ENCODE assay signal across 8 cellular contexts in genomic region chr17:32609085-32609484, GRCh38.
DNase-seq lines count a peak whose midpoint lies in the region; ATAC-seq and TF ChIP-seq lines count a peak whose summit lies in the region.

No MANE protein-coding gene starts in this region.

- no peak overlapping the region for H3K4me2 ChIP-seq in fibroblast of lung (ENCODE audit: extremely low read depth, insufficient read depth, low read length)

- H2AFZ ChIP-seq in fibroblast of lung (ENCODE audit: low read length), result no peak overlapping the region

- H3K9me3 ChIP-seq in BE2C (no peaks in the 10 kb centered on the region), fibroblast of lung (ENCODE audit: control insufficient read depth, insufficient read depth, low read depth, low read length) (no peaks in the 10 kb centered on the region)

- H4K20me1 ChIP-seq in fibroblast of lung (ENCODE audit: control insufficient read depth, extremely low read depth, insufficient read depth, low read length), result no peaks in the 10 kb centered on the region

- DNase-seq in BE2C (peak; percentile 5), NOMO-1 (lab: John Stamatoyannopoulos, UW; ENCODE audit: unreplicated experiment in 2 of 2) (peak; percentile 69 to 90), fibroblast of lung (ENCODE audit: low read depth in 2 of 2) (peak; percentile 6 to 32)
- peak; percentile 7 to 24 (median 18) for DNase-seq in activated CD8-positive, alpha-beta memory T cell treated with anti-CD3 and anti-CD28 coated beads for 48 hours (ENCODE audit: low read depth in 2 of 3, low spot score in 2 of 3)
- peak; percentile 42 for DNase-seq in stimulated activated CD4-positive, alpha-beta T cell treated with anti-CD3 and anti-CD28 coated beads, Interleukin-2, amount 100 ng/mL, for 4 hours (ENCODE audit: low read depth)

- ATAC-seq in GM21381 (IDR thresholded peaks at IDR 0.05; ENCODE audit: unreplicated experiment), result peak; percentile 66
- ATAC-seq in GM18870 (IDR thresholded peaks at IDR 0.05; ENCODE audit: unreplicated experiment), result no peak
- ATAC-seq in HG03521 (IDR thresholded peaks at IDR 0.05; ENCODE audit: unreplicated experiment), result no peak

- no peak overlapping the region for H3K9ac ChIP-seq in fibroblast of lung (ENCODE audit: insufficient read depth, low read length)

- no peak overlapping the region for H3K27ac ChIP-seq in fibroblast of lung (ENCODE audit: insufficient read depth, low read length)

- H3K27me3 ChIP-seq in BE2C, result no peaks in the 10 kb centered on the region
- H3K27me3 ChIP-seq in fibroblast of lung (ENCODE audit: control insufficient read depth, insufficient read depth, low read length), result no peaks in the 10 kb centered on the region

- no peak for TF ChIP-seq CTCF in BE2C (IDR thresholded peaks at IDR 0.05; ENCODE audit: low read depth, low read length)
- TF ChIP-seq CTCF in fibroblast of lung (conservative IDR thresholded peaks at IDR 0.05 in 1 of 2, IDR thresholded peaks at IDR 0.05 in 1 of 2; ENCODE audit: low read depth in 1 of 2, low read length in 2 of 2), result peak in 1 of 2 donors; percentile 8

- H3K4me3 ChIP-seq in BE2C (ENCODE audit: low read depth, low read length) (no peak overlapping the region), fibroblast of lung (replicated peaks in 1 of 4; ENCODE audit: control extremely low read depth in 1 of 4, insufficient read depth in 1 of 4, low read depth in 3 of 4, low read length in 4 of 4) (no peak overlapping the region)

- no peaks in the 10 kb centered on the region for H3K79me2 ChIP-seq in fibroblast of lung (ENCODE audit: control insufficient read depth, insufficient read depth, low read length)

- H3K4me1 ChIP-seq in BE2C (no peaks in the 10 kb centered on the region), fibroblast of lung (ENCODE audit: control insufficient read depth, extremely low read depth, insufficient read depth, low read length) (no peaks in the 10 kb centered on the region)

- no peaks in the 10 kb centered on the region for H3K36me3 ChIP-seq in BE2C
- no peaks in the 10 kb centered on the region for H3K36me3 ChIP-seq in fibroblast of lung (ENCODE audit: control insufficient read depth, insufficient read depth, low read length)

Comparison
In these comparisons a context has a peak if more than half of its experiments do, and no peak if none do; other contexts are left out.
1. DNase-seq: peak in every context shown above with its lines; median percentile 80 in NOMO-1; 42 in stimulated activated CD4-positive, alpha-beta T cell treated with anti-CD3 and anti-CD28 coated beads, Interleukin-2, amount 100 ng/mL, for 4 hours; 19 in fibroblast of lung; 18 in activated CD8-positive, alpha-beta memory T cell treated with anti-CD3 and anti-CD28 coated beads for 48 hours; 5 in BE2C.